In genomic region chr2:209549589-209549988, GRCh38 we compare ENCODE assay signal across 1 cellular context.
TF ChIP-seq lines count a peak whose summit lies in the region.

No MANE protein-coding gene starts in this region.

TF ChIP-seq in HepG2, 621 proteins besides CTCF, POLR2A, EP300 and RAD21:
- TF ChIP-seq ZNF687 (CRISPR knock-in tag; IDR thresholded peaks at IDR 0.05), result no peak
- TF ChIP-seq XRCC5 (optimal IDR thresholded peaks at IDR 0.05; ENCODE audit: low read length), result no peak
- TF ChIP-seq PRDM4 (CRISPR knock-in tag; IDR thresholded peaks at IDR 0.05; ENCODE audit: borderline replicate concordance), result no peak
- no peak for TF ChIP-seq CEBPB (IDR thresholded peaks at IDR 0.05; ENCODE audit: borderline replicate concordance, low read depth, low read length)
- TF ChIP-seq TAF15 (IDR thresholded peaks at IDR 0.05; ENCODE audit: low read depth, low read length, poor library complexity, severe bottlenecking), result no peak
- TF ChIP-seq NR3C1 (CRISPR knock-in tag; IDR thresholded peaks at IDR 0.05), result no peak
- no peak for TF ChIP-seq ATM (IDR thresholded peaks at IDR 0.05; ENCODE audit: borderline replicate concordance)
- no peak for TF ChIP-seq SNAPC2 (CRISPR knock-in tag; IDR thresholded peaks at IDR 0.05)
